In genomic region chr17:14205380-14205779, GRCh38 we compare ENCODE assay signal across 23 cellular contexts. TPM values are rescaled to one million over a fixed set of nuclear protein-coding genes. Genes with fewer than 3 reads are reported as not detected.
DNase-seq lines count a peak whose midpoint lies in the region; ATAC-seq and TF ChIP-seq lines count a peak whose summit lies in the region.
"Had no signal": no experiment of that assay in that cellular context is flagged by ENCODE, and none has a peak within 500 bp of the region (broad histone marks: within the 10 kb centered on the region; RNA-seq: fewer than 3 reads in every experiment).

No MANE protein-coding gene starts in this region.

- H3K18ac ChIP-seq in trophoblast cell (ENCODE audit: low read length), result no peak overlapping the region

- intact Hi-C loops in heart right ventricle (cut with DNase I), result loop anchor here in 7 of 10 donors (5.0 to 10.0 kb wide), 6 partner anchors 97 to 611 kb away; partner anchors contain the start of genes COX10 (in 2 of the 7) and HS3ST3B1 (in 2 of the 7)
- intact Hi-C loops in right cardiac atrium (cut with DNase I), result no loop called here

- H2BK120ac ChIP-seq in trophoblast cell (ENCODE audit: insufficient read depth, low read length, poor library complexity), result no peak overlapping the region

- H3K36me3 ChIP-seq in heart right ventricle (peaks cover 0 to 44% (median 0%) of the 10 kb centered on the region in 9 donors), skeletal muscle tissue (ENCODE audit: control insufficient read depth in 3 of 3, insufficient read depth in 3 of 3, low read length in 3 of 3) (peaks cover 3 to 13% (median 10%) of the 10 kb centered on the region in 3 donors), trophoblast cell (ENCODE audit: control insufficient read depth in 1 of 2, insufficient read depth in 2 of 2, low read length in 2 of 2) (peaks cover 0 to 4% of the 10 kb centered on the region in 2 experiments), BE2C (no peaks in the 10 kb centered on the region)

- H3K4ac ChIP-seq in trophoblast cell (ENCODE audit: low read depth, low read length), result no peak overlapping the region

- H3K27me3 Mint-ChIP-seq in T-helper 1 cell treated with Interleukin-12 subunit alpha and Interleukin-12 subunit beta and Interleukin-4 antibody, amounts not matched to agents 30 μg/mL and 1 μg/mL, for 36 hours (ENCODE audit: low read depth), result no peaks in the 10 kb centered on the region
- H3K27me3 Mint-ChIP-seq in activated naive CD8-positive, alpha-beta T cell treated with anti-CD3 and anti-CD28 coated beads, Interleukin-2, amount 50 U/mL, for 24 hours, result no peaks in the 10 kb centered on the region
- H3K27me3 Mint-ChIP-seq: type B pancreatic cell had no signal

- H4K91ac ChIP-seq in trophoblast cell (ENCODE audit: low read depth, low read length), result no peak overlapping the region

- no peaks in the 10 kb centered on the region for H3K9me3 Mint-ChIP-seq in T-helper 1 cell treated with Interleukin-12 subunit alpha and Interleukin-12 subunit beta and Interleukin-4 antibody, amounts not matched to agents 30 μg/mL and 1 μg/mL, for 36 hours
- H3K9me3 Mint-ChIP-seq in activated naive CD8-positive, alpha-beta T cell treated with anti-CD3 and anti-CD28 coated beads, Interleukin-2, amount 50 U/mL, for 24 hours, result peaks cover 3% of the 10 kb centered on the region
- H3K9me3 Mint-ChIP-seq: type B pancreatic cell had no signal

- no peak overlapping the region for H3K14ac ChIP-seq in trophoblast cell (ENCODE audit: low read length)

- H2BK12ac ChIP-seq in trophoblast cell (ENCODE audit: low read length), result no peak overlapping the region

- peak overlapping the region in 7 of 10 donors; percentile 12 to 74 (median 59) for H3K27ac ChIP-seq in heart right ventricle
- no peak overlapping the region for H3K27ac ChIP-seq in right cardiac atrium (ENCODE audit: low read length)
- H3K27ac ChIP-seq in skeletal muscle tissue (ENCODE audit: low read depth, low read length), result peak overlapping the region; percentile 41
- H3K27ac ChIP-seq in trophoblast cell (ENCODE audit: low read depth, low read length), result no peak overlapping the region
- H3K27ac ChIP-seq: 22Rv1, esophagus squamous epithelium, HL-60 had no signal

- peak overlapping the region; percentile 91 for H3K27ac Mint-ChIP-seq in T-helper 1 cell treated with Interleukin-12 subunit alpha and Interleukin-12 subunit beta and Interleukin-4 antibody, amounts not matched to agents 30 μg/mL and 1 μg/mL, for 36 hours
- H3K27ac Mint-ChIP-seq in activated naive CD8-positive, alpha-beta T cell treated with anti-CD3 and anti-CD28 coated beads, Interleukin-2, amount 50 U/mL, for 24 hours, result peak overlapping the region; percentile 68
- H3K27ac Mint-ChIP-seq: type B pancreatic cell had no signal

- H3K4me1 Mint-ChIP-seq in T-helper 1 cell treated with Interleukin-12 subunit alpha and Interleukin-12 subunit beta and Interleukin-4 antibody, amounts not matched to agents 30 μg/mL and 1 μg/mL, for 36 hours (ENCODE audit: low read depth), result peaks cover 70% of the 10 kb centered on the region
- peaks cover 63% of the 10 kb centered on the region for H3K4me1 Mint-ChIP-seq in activated naive CD8-positive, alpha-beta T cell treated with anti-CD3 and anti-CD28 coated beads, Interleukin-2, amount 50 U/mL, for 24 hours

- no peaks in the 10 kb centered on the region for H3K9me3 ChIP-seq in heart right ventricle
- no peaks in the 10 kb centered on the region for H3K9me3 ChIP-seq in right cardiac atrium (ENCODE audit: control insufficient read depth, low read length)
- H3K9me3 ChIP-seq in skeletal muscle tissue (ENCODE audit: control insufficient read depth in 3 of 3, low read length in 3 of 3), result no peaks in the 10 kb centered on the region
- no peaks in the 10 kb centered on the region for H3K9me3 ChIP-seq in trophoblast cell (ENCODE audit: insufficient read depth, low read depth, low read length)
- no peaks in the 10 kb centered on the region for H3K9me3 ChIP-seq in BE2C
- H3K9me3 ChIP-seq: esophagus squamous epithelium had no signal

- H4K12ac ChIP-seq in trophoblast cell (ENCODE audit: low read depth, low read length), result no peak overlapping the region

- no peak overlapping the region for H3K4me3 ChIP-seq in heart right ventricle
- no peak overlapping the region for H3K4me3 ChIP-seq in right cardiac atrium (ENCODE audit: low read length)
- H3K4me3 ChIP-seq in skeletal muscle tissue (ENCODE audit: low read length in 3 of 3), result no peak overlapping the region
- H3K4me3 ChIP-seq in trophoblast cell (ENCODE audit: low read depth, low read length), result no peak overlapping the region
- no peak overlapping the region for H3K4me3 ChIP-seq in BE2C (ENCODE audit: low read depth, low read length)
- H3K4me3 ChIP-seq: esophagus squamous epithelium had no signal

- peak overlapping the region; percentile 70 for H3K4me3 Mint-ChIP-seq in T-helper 1 cell treated with Interleukin-12 subunit alpha and Interleukin-12 subunit beta and Interleukin-4 antibody, amounts not matched to agents 30 μg/mL and 1 μg/mL, for 36 hours
- H3K4me3 Mint-ChIP-seq in activated naive CD8-positive, alpha-beta T cell treated with anti-CD3 and anti-CD28 coated beads, Interleukin-2, amount 50 U/mL, for 24 hours, result peak overlapping the region; percentile 37
- H3K4me3 Mint-ChIP-seq: type B pancreatic cell had no signal

- H3K79me2 ChIP-seq in trophoblast cell (ENCODE audit: control insufficient read depth, insufficient read depth, low read length, poor library complexity), result no peaks in the 10 kb centered on the region

- no peak overlapping the region for H3K23ac ChIP-seq in trophoblast cell (ENCODE audit: low read length)

- no peaks in the 10 kb centered on the region for H3K27me3 ChIP-seq in heart right ventricle
- H3K27me3 ChIP-seq in right cardiac atrium (ENCODE audit: control insufficient read depth, insufficient read depth), result no peaks in the 10 kb centered on the region
- no peaks in the 10 kb centered on the region for H3K27me3 ChIP-seq in skeletal muscle tissue (ENCODE audit: control insufficient read depth in 3 of 3, insufficient read depth in 3 of 3, low read length in 3 of 3)
- no peaks in the 10 kb centered on the region for H3K27me3 ChIP-seq in trophoblast cell (ENCODE audit: insufficient read depth, low read length)
- H3K27me3 ChIP-seq in BE2C, result no peaks in the 10 kb centered on the region
- H3K27me3 ChIP-seq: esophagus squamous epithelium had no signal

- H3K9ac ChIP-seq in skeletal muscle tissue (ENCODE audit: low read depth in 1 of 3, low read length in 3 of 3) (no peak overlapping the region), trophoblast cell (ENCODE audit: low read length) (no peak overlapping the region)

- H2AK5ac ChIP-seq in trophoblast cell (ENCODE audit: low read length), result no peak overlapping the region

- 95 to 96% methylated on average over 10 of the region's 10 CpGs for WGBS in heart right ventricle, 2 donors
- WGBS in right cardiac atrium, result 98% methylated on average over 10 of the region's 10 CpGs
- no CpG with 5 or more reads among the region's 10 CpGs for WGBS in trophoblast cell (ENCODE audit: extremely low coverage, insufficient coverage, insufficient read length)

- no peak for TF ChIP-seq CTCF in heart right ventricle (IDR thresholded peaks at IDR 0.05)
- TF ChIP-seq CTCF in BE2C (IDR thresholded peaks at IDR 0.05; ENCODE audit: low read depth, low read length), result no peak

- ATAC-seq in heart right ventricle, result peak in 1 of 8 donors; percentile 9
- ATAC-seq in right cardiac atrium, result no peak
- ATAC-seq in activated naive CD8-positive, alpha-beta T cell treated with anti-CD3 and anti-CD28 coated beads, Interleukin-2, amount 50 U/mL, for 24 hours, result no peak

- no peak overlapping the region for H4K8ac ChIP-seq in trophoblast cell (ENCODE audit: low read depth, low read length)

- DNase-seq in T-helper 1 cell (no peak), heart right ventricle (no peak), right cardiac atrium (no peak), trophoblast cell (no peak), BE2C (no peak)
- DNase-seq in activated naive CD8-positive, alpha-beta T cell treated with anti-CD3 and anti-CD28 coated beads, Interleukin-2, amount 50 U/mL, for 24 hours, result no peak
- DNase-seq: AML-193, amniotic stem cell, esophagus squamous epithelium, IMR-90, NCI-H146, NCI-H2171, NCI-H69, SIG-M5 had no signal

- H3K79me1 ChIP-seq in trophoblast cell (ENCODE audit: low read length), result no peaks in the 10 kb centered on the region

- H3K4me2 ChIP-seq in trophoblast cell (ENCODE audit: low read length), result no peak overlapping the region

- H2BK5ac ChIP-seq in trophoblast cell (ENCODE audit: low read depth, low read length, poor library complexity), result no peak overlapping the region

- H3K4me1 ChIP-seq in heart right ventricle, result peaks cover 0 to 65% (median 11%) of the 10 kb centered on the region in 9 donors
- H3K4me1 ChIP-seq in right cardiac atrium (ENCODE audit: control insufficient read depth, insufficient read depth, low read length), result peaks cover 2% of the 10 kb centered on the region
- H3K4me1 ChIP-seq in skeletal muscle tissue (ENCODE audit: control insufficient read depth in 3 of 3, insufficient read depth in 3 of 3, low read length in 3 of 3), result peaks cover 0 to 25% (median 9%) of the 10 kb centered on the region in 3 donors
- H3K4me1 ChIP-seq in trophoblast cell (ENCODE audit: control insufficient read depth in 1 of 2, insufficient read depth in 2 of 2, low read length in 2 of 2), result peaks cover 4 to 6% of the 10 kb centered on the region in 2 experiments
- no peaks in the 10 kb centered on the region; the same call in 1 of the 2 replicates for H3K4me1 ChIP-seq in BE2C

- no peak overlapping the region for H2AFZ ChIP-seq in trophoblast cell (ENCODE audit: insufficient read depth, low read length, poor library complexity)

- H3K36me3 Mint-ChIP-seq in T-helper 1 cell treated with Interleukin-12 subunit alpha and Interleukin-12 subunit beta and Interleukin-4 antibody, amounts not matched to agents 30 μg/mL and 1 μg/mL, for 36 hours (ENCODE audit: low read depth), result peaks cover 42% of the 10 kb centered on the region
- peaks cover 46% of the 10 kb centered on the region for H3K36me3 Mint-ChIP-seq in activated naive CD8-positive, alpha-beta T cell treated with anti-CD3 and anti-CD28 coated beads, Interleukin-2, amount 50 U/mL, for 24 hours (ENCODE audit: low read depth)

RNA-seq across cellular contexts. Expression of gene CDRT15, which starts 31.3 kb away (rescaled TPM):
- total RNA-seq in heart right ventricle (not detected), right cardiac atrium (not detected), skeletal muscle tissue (not detected)
- polyA plus RNA-seq in heart right ventricle (not detected), right cardiac atrium (not detected)
- polyA plus RNA-seq in trophoblast cell (2013), result not detected in 2 replicates
- polyA plus RNA-seq in BE2C (2012; ENCODE audit: insufficient read depth, insufficient read length, low read depth), result 2.3 TPM
- total RNA-seq: esophagus squamous epithelium, glomerular endothelial cell, IMR-90, mucosa of gallbladder, OCI-LY7, sciatic nerve had no signal
- polyA plus RNA-seq: IMR-90 had no signal

Comparison
In these comparisons a context has a peak if more than half of its experiments do, and no peak if none do; other contexts are left out.
1. H3K27ac ChIP-seq: peak in heart right ventricle (7 of 10) and skeletal muscle tissue (single experiment); none in right cardiac atrium (single experiment) and trophoblast cell (single experiment).
2. intact Hi-C loops: an anchor here in heart right ventricle (5.0 to 10.0 kb wide); none called in right cardiac atrium.